Comparison of ENCODE assay signal across 29 cellular contexts in the genomic region with DNA sequence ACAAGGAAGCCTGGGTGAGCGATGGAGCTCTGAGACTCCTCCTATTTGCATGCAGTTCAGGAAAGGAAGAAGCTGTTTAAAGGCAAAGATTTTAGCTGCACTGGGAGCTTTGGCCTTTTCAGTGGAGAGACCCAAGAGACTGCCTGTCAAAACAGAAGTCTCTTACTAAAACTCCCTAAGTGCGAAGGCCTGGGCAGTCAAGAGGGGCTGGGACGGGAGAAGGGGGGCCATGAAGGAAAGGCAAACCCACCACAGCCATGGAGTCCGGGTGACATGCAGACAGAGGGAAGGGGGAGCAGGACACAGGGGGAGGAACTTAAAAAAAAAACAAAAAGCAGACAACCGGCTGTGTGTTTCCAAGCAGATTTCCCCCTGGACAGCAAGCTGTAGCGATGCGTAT.
"Had no signal": no experiment of that assay in that cellular context is flagged by ENCODE, and none has a peak within 500 bp of the region (broad histone marks: within the 10 kb centered on the region; RNA-seq: fewer than 3 reads in every experiment).

No MANE protein-coding gene starts in this region.

- H3K9me3 Mint-ChIP-seq: mesothelial cell of epicardium had no signal

- H3K27ac ChIP-seq: hepatocyte, left lung, pancreas, prostate gland, right lobe of liver, skin epidermis, suprapubic skin, thoracic aorta, upper lobe of right lung had no signal

- H3K4me1 Mint-ChIP-seq: mesothelial cell of epicardium, natural killer cell had no signal

- H3K27me3 Mint-ChIP-seq: naive B cell; stimulated activated naive CD8-positive, alpha-beta T cell treated with anti-CD3 and anti-CD28 coated beads, Interleukin-15, Interleukin-2, amounts not matched to agents 100 ng/mL and 50 ng/mL, for 24 hours had no signal

- H3K4me2 ChIP-seq: hepatocyte had no signal

- H3K4me1 ChIP-seq: left lung, pancreas, prostate gland, right lobe of liver, suprapubic skin, upper lobe of right lung had no signal

- H3K4me3 ChIP-seq: heart left ventricle, hepatocyte, left lung, lung, pancreas, prostate gland, right lobe of liver, skin epidermis, suprapubic skin, thoracic aorta, tibial artery, upper lobe of right lung had no signal

- ATAC-seq: left cardiac atrium, left lung, natural killer cell, pancreas, right lobe of liver, upper lobe of right lung had no signal

- H3K79me2 ChIP-seq: hepatocyte had no signal

- H2AFZ ChIP-seq: hepatocyte had no signal

- H3K4me3 Mint-ChIP-seq: mesothelial cell of epicardium; naive B cell; natural killer cell; stimulated activated naive CD8-positive, alpha-beta T cell treated with anti-CD3 and anti-CD28 coated beads, Interleukin-15, Interleukin-2, amounts not matched to agents 100 ng/mL and 50 ng/mL, for 24 hours had no signal

- DNase-seq: kidney glomerular epithelial cell; left cardiac atrium; left lung; mesendoderm; naive B cell; natural killer cell; nucleus accumbens; pancreas; posterior cingulate gyrus; retina; right lobe of liver; stimulated activated CD4-positive, alpha-beta T cell treated with anti-CD3 and anti-CD28 coated beads, Interleukin-12 subunit alpha, Interleukin-12 subunit beta, amount 100 ng/mL, for 4 hours; stimulated activated CD4-positive, alpha-beta T cell treated with anti-CD3 and anti-CD28 coated beads, Interleukin-15, amount 100 ng/mL, for 24 hours; stimulated activated CD4-positive, alpha-beta T cell treated with anti-CD3 and anti-CD28 coated beads, Interleukin-2, amount 100 ng/mL, for 24 hours; stimulated activated CD4-positive, alpha-beta T cell treated with anti-CD3 and anti-CD28 coated beads, Interleukin-4, amount 100 ng/mL, for 1 hour; stimulated activated naive CD4-positive, alpha-beta T cell; tibial artery; trophoblast cell; upper lobe of right lung had no signal

- H3K27me3 ChIP-seq: heart left ventricle, hepatocyte, left lung, pancreas, right lobe of liver, suprapubic skin, tibial artery, upper lobe of right lung had no signal

- H3K9me3 ChIP-seq: heart left ventricle, left lung, pancreas, prostate gland, right lobe of liver, suprapubic skin, thoracic aorta, tibial artery, upper lobe of right lung had no signal

- H3K27ac Mint-ChIP-seq: mesothelial cell of epicardium; natural killer cell; stimulated activated naive CD8-positive, alpha-beta T cell treated with anti-CD3 and anti-CD28 coated beads, Interleukin-15, Interleukin-2, amounts not matched to agents 100 ng/mL and 50 ng/mL, for 24 hours had no signal

- H3K36me3 Mint-ChIP-seq: mesothelial cell of epicardium, naive B cell had no signal

- FAIRE-seq: keratinocyte, pancreas had no signal

- H3K36me3 ChIP-seq: heart left ventricle, left lung, pancreas, prostate gland, right lobe of liver, suprapubic skin, thoracic aorta, tibial artery, upper lobe of right lung had no signal
